19 cellular contexts compared by ENCODE assay signal in genomic region chr18:76428396-76429261, GRCh38.
DNase-seq lines count a peak whose midpoint lies in the region; ATAC-seq, FAIRE-seq and TF ChIP-seq lines count a peak whose summit lies in the region.
"Had no signal": no experiment of that assay in that cellular context is flagged by ENCODE, and none has a peak within 500 bp of the region (broad histone marks: within the 10 kb centered on the region; RNA-seq: fewer than 3 reads in every experiment).

No MANE protein-coding gene starts in this region.

- H3K27me3 Mint-ChIP-seq in HFFc6 (ENCODE audit: insufficient read depth) (no peaks in the 10 kb centered on the region; the same call in none of the 2 replicates), type B pancreatic cell (no peaks in the 10 kb centered on the region)
- H3K27me3 Mint-ChIP-seq in naive thymus-derived CD4-positive, alpha-beta T cell: peaks cover 0 to 3% (median 0%) of the 10 kb centered on the region in 5 donors
- H3K27me3 Mint-ChIP-seq: activated naive CD8-positive, alpha-beta T cell treated with anti-CD3 and anti-CD28 coated beads, Interleukin-2, amount 10 ng/mL, durations not matched to agents 7 days and 5 days; B cell; naive B cell had no signal

- TF ChIP-seq POLR2A in upper lobe of left lung (IDR thresholded peaks at IDR 0.05): no peak

- H3K4me3 Mint-ChIP-seq in HFFc6 (no peak overlapping the region), type B pancreatic cell (no peak overlapping the region)
- H3K4me3 Mint-ChIP-seq in naive thymus-derived CD4-positive, alpha-beta T cell: peak overlapping the region in 6 of 10 donors; percentile 2 to 36 (median 16)
- H3K4me3 Mint-ChIP-seq: activated naive CD8-positive, alpha-beta T cell treated with anti-CD3 and anti-CD28 coated beads, Interleukin-2, amount 10 ng/mL, durations not matched to agents 7 days and 5 days; B cell; effector memory CD8-positive, alpha-beta T cell; naive B cell had no signal

- no peak for TF ChIP-seq CTCF in HFFc6 (IDR thresholded peaks at IDR 0.05)
- TF ChIP-seq CTCF in type B pancreatic cell (conservative IDR thresholded peaks at IDR 0.05): no peak
- TF ChIP-seq CTCF in upper lobe of left lung (IDR thresholded peaks at IDR 0.05): no peak

- H3K4me1 Mint-ChIP-seq in HFFc6 (ENCODE audit: low read depth) (peaks cover 64% of the 10 kb centered on the region), type B pancreatic cell (ENCODE audit: unreplicated experiment) (peaks cover 39% of the 10 kb centered on the region)
- peaks cover 0 to 86% (median 73%) of the 10 kb centered on the region in 7 donors for H3K4me1 Mint-ChIP-seq in naive thymus-derived CD4-positive, alpha-beta T cell

- peaks cover 0 to 16% (median 0%) of the 10 kb centered on the region in 3 experiments for H3K36me3 ChIP-seq in naive thymus-derived CD4-positive, alpha-beta T cell (ENCODE audit: control insufficient read depth in 2 of 3, insufficient read depth in 3 of 3, low read length in 3 of 3)
- peaks cover 0 to 7% (median 4%) of the 10 kb centered on the region in 4 donors for H3K36me3 ChIP-seq in upper lobe of left lung

- H3K4me1 ChIP-seq in naive thymus-derived CD4-positive, alpha-beta T cell (ENCODE audit: control insufficient read depth in 2 of 2, insufficient read depth in 2 of 2, low read length in 2 of 2): peaks cover 0 to 12% of the 10 kb centered on the region in 2 donors
- peaks cover 4 to 20% (median 13%) of the 10 kb centered on the region in 4 donors for H3K4me1 ChIP-seq in upper lobe of left lung

- H3K4me3 ChIP-seq in naive thymus-derived CD4-positive, alpha-beta T cell (ENCODE audit: low read length): no peak overlapping the region
- H3K4me3 ChIP-seq in upper lobe of left lung: no peak overlapping the region
- H3K4me3 ChIP-seq: left lung had no signal

- H3K27ac Mint-ChIP-seq in HFFc6 (no peak overlapping the region), type B pancreatic cell (no peak overlapping the region)
- H3K27ac Mint-ChIP-seq in naive thymus-derived CD4-positive, alpha-beta T cell: peak overlapping the region in 1 of 9 donors; percentile 22
- H3K27ac Mint-ChIP-seq: activated naive CD8-positive, alpha-beta T cell treated with anti-CD3 and anti-CD28 coated beads, Interleukin-2, amount 10 ng/mL, durations not matched to agents 7 days and 5 days; B cell; effector memory CD8-positive, alpha-beta T cell had no signal

- no peak for TF ChIP-seq EP300 in upper lobe of left lung (IDR thresholded peaks at IDR 0.05)

- peak; percentile 95 for FAIRE-seq in endometrium (lab: Jason Lieb, UNC)
- FAIRE-seq: HTR-8/SVneo, TTC549 had no signal

- peak; percentile 8 for DNase-seq in HFFc6
- no peak for DNase-seq in naive thymus-derived CD4-positive, alpha-beta T cell
- peak; percentile 43 for DNase-seq in type B pancreatic cell (ENCODE audit: extremely low spot score, unreplicated experiment)
- no peak for DNase-seq in upper lobe of left lung
- DNase-seq in NCI-H345 (lab: John Stamatoyannopoulos, UW): no peak
- no peak for DNase-seq in DMS53 (lab: John Stamatoyannopoulos, UW)
- DNase-seq: activated naive CD8-positive, alpha-beta T cell treated with anti-CD3 and anti-CD28 coated beads, Interleukin-2, amount 10 ng/mL, durations not matched to agents 7 days and 5 days; activated T-cell treated with anti-CD3 and anti-CD28 coated beads, Interleukin-2, amount 50 U/mL, for 1 hour; DMS 273 treated with DMSO at 0.1 percent for 48 hours; effector memory CD8-positive, alpha-beta T cell; naive B cell; NCI-H1694; NCI-H524 had no signal

- CTCF ChIA-PET in naive thymus-derived CD4-positive, alpha-beta T cell (lab: Charles Lee): no interaction called here

- no peak for ATAC-seq in naive thymus-derived CD4-positive, alpha-beta T cell
- ATAC-seq in upper lobe of left lung (ENCODE audit: low FRiP score in 2 of 2): no peak
- ATAC-seq: effector memory CD8-positive, alpha-beta T cell; HCT116 had no signal

- H3K27ac ChIP-seq in naive thymus-derived CD4-positive, alpha-beta T cell (ENCODE audit: low read depth, low read length): no peak overlapping the region
- peak overlapping the region in 1 of 4 donors; percentile 31 for H3K27ac ChIP-seq in upper lobe of left lung

- peaks cover 18% of the 10 kb centered on the region for H3K36me3 Mint-ChIP-seq in HFFc6 (ENCODE audit: low read depth)
- H3K36me3 Mint-ChIP-seq in naive thymus-derived CD4-positive, alpha-beta T cell: peaks cover 0 to 29% (median 9%) of the 10 kb centered on the region in 5 donors
- peaks cover 38% of the 10 kb centered on the region for H3K36me3 Mint-ChIP-seq in type B pancreatic cell
- H3K36me3 Mint-ChIP-seq: activated naive CD8-positive, alpha-beta T cell treated with anti-CD3 and anti-CD28 coated beads, Interleukin-2, amount 10 ng/mL, durations not matched to agents 7 days and 5 days had no signal

- no peaks in the 10 kb centered on the region for H3K9me3 Mint-ChIP-seq in HFFc6
- no peaks in the 10 kb centered on the region for H3K9me3 Mint-ChIP-seq in naive thymus-derived CD4-positive, alpha-beta T cell
- H3K9me3 Mint-ChIP-seq in type B pancreatic cell: no peaks in the 10 kb centered on the region
- H3K9me3 Mint-ChIP-seq: activated naive CD8-positive, alpha-beta T cell treated with anti-CD3 and anti-CD28 coated beads, Interleukin-2, amount 10 ng/mL, durations not matched to agents 7 days and 5 days; effector memory CD8-positive, alpha-beta T cell; naive B cell had no signal

- intact Hi-C loops in naive thymus-derived CD4-positive, alpha-beta T cell (cut with micrococcal nuclease): no loop called here

- POLR2A ChIA-PET in naive thymus-derived CD4-positive, alpha-beta T cell (lab: Charles Lee): no interaction called here

- WGBS in upper lobe of left lung, 2 donors: 81 to 87% methylated on average over 12 to 15 of the region's 15 CpGs

- no peaks in the 10 kb centered on the region for H3K27me3 ChIP-seq in naive thymus-derived CD4-positive, alpha-beta T cell (ENCODE audit: control insufficient read depth in 2 of 2, insufficient read depth in 2 of 2, low read length in 2 of 2)
- no peaks in the 10 kb centered on the region for H3K27me3 ChIP-seq in upper lobe of left lung
- H3K27me3 ChIP-seq: left lung had no signal

- H3K9me3 ChIP-seq in naive thymus-derived CD4-positive, alpha-beta T cell (ENCODE audit: control insufficient read depth in 2 of 3, low read length in 3 of 3): no peaks in the 10 kb centered on the region
- no peaks in the 10 kb centered on the region for H3K9me3 ChIP-seq in upper lobe of left lung
- H3K9me3 ChIP-seq: left lung had no signal

Comparison
In these comparisons a context has a peak if more than half of its experiments do, and no peak if none do; other contexts are left out.
1. DNase-seq: peak in HFFc6 (single experiment) and type B pancreatic cell (single experiment); none in naive thymus-derived CD4-positive, alpha-beta T cell (0 of 9), upper lobe of left lung (0 of 2), NCI-H345 (single experiment) and DMS53 (single experiment).
2. H3K4me3 Mint-ChIP-seq: peak in naive thymus-derived CD4-positive, alpha-beta T cell (6 of 10); none in HFFc6 (single experiment) and type B pancreatic cell (single experiment).